Comparison of ENCODE assay signal across 12 cellular contexts in the genomic region with DNA sequence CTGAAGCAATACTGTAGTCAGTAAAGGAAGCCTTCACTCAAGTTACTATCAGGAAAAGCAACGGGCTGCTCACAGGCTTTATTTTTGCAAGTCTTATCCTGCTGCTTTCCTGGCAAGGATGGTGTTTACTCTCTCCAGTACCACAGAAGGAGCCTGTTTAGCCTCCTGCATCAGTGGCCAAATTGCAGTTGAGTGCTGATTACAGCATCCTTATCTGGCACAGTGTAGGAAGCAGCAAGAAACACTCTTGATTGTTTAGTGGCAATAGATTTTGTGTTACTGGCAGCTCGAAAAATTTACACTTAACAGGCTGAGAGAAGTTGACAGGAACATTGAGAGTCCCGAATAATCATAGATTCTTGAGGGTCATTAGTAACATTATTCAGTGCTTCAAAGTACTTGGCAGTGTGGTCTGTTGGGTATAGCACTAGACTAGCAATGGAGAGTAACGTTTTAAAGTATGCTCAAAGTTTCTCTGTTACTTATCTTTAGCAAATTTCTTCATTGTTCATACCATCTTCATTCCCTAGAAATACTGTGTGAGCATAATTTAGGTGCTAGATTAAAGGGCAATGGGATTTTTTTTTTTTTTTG. TPM values are rescaled to one million over a fixed set of nuclear protein-coding genes. Genes with fewer than 3 reads are reported as not detected.
DNase-seq lines count a peak whose midpoint lies in the region; ATAC-seq and TF ChIP-seq lines count a peak whose summit lies in the region.
"Had no signal": no experiment of that assay in that cellular context is flagged by ENCODE, and none has a peak within 500 bp of the region (broad histone marks: within the 10 kb centered on the region; RNA-seq: fewer than 3 reads in every experiment).

No MANE protein-coding gene starts in this region.

- H3K4me1 Mint-ChIP-seq in stimulated activated memory B cell treated with anti-CD40 and anti-IgM and Interleukin-4, amounts not matched to agents 10 μg/mL and 1 μg/mL and 100 μg/mL, for 72 hours: peaks cover 7% of the 10 kb centered on the region

- no peaks in the 10 kb centered on the region for H3K4me1 ChIP-seq in GM23248 (ENCODE audit: insufficient read depth)
- H3K4me1 ChIP-seq: colonic mucosa had no signal

- no peaks in the 10 kb centered on the region for H3K27me3 Mint-ChIP-seq in stimulated activated memory B cell treated with anti-CD40 and anti-IgM and Interleukin-4, amounts not matched to agents 10 μg/mL and 1 μg/mL and 100 μg/mL, for 72 hours
- H3K27me3 Mint-ChIP-seq: CD4-positive, CD25-positive, alpha-beta regulatory T cell had no signal

- H3K27ac Mint-ChIP-seq in stimulated activated memory B cell treated with anti-CD40 and anti-IgM and Interleukin-4, amounts not matched to agents 10 μg/mL and 1 μg/mL and 100 μg/mL, for 72 hours: no peak overlapping the region
- H3K27ac Mint-ChIP-seq: CD4-positive, CD25-positive, alpha-beta regulatory T cell had no signal

- H4K20me1 ChIP-seq in GM23248 (ENCODE audit: insufficient read depth): no peaks in the 10 kb centered on the region

- no peak overlapping the region for H3K9ac ChIP-seq in GM23248

- H2AFZ ChIP-seq in GM23248: no peak overlapping the region

- H3K4me3 Mint-ChIP-seq in stimulated activated memory B cell treated with anti-CD40 and anti-IgM and Interleukin-4, amounts not matched to agents 10 μg/mL and 1 μg/mL and 100 μg/mL, for 72 hours: no peak overlapping the region
- H3K4me3 Mint-ChIP-seq: CD4-positive, CD25-positive, alpha-beta regulatory T cell had no signal

- no peaks in the 10 kb centered on the region for H3K36me3 Mint-ChIP-seq in stimulated activated memory B cell treated with anti-CD40 and anti-IgM and Interleukin-4, amounts not matched to agents 10 μg/mL and 1 μg/mL and 100 μg/mL, for 72 hours
- H3K36me3 Mint-ChIP-seq: CD4-positive, CD25-positive, alpha-beta regulatory T cell had no signal

- in situ Hi-C loops in GM23248 (cut with MboI) (no loop called here), GM13977 (cut with MboI; ENCODE audit: low pct_unique_long_range_greater_than_20kb, low sequenced_read_pairs, unreplicated experiment) (no loop called here)

- H3F3A ChIP-seq in GM23248 (ENCODE audit: insufficient read depth): peaks cover 5% of the 10 kb centered on the region; the same call in 1 of the 2 replicates

- no peaks in the 10 kb centered on the region for H3K9me3 ChIP-seq in GM23248 (ENCODE audit: low read depth)
- H3K9me3 ChIP-seq: colonic mucosa had no signal

- ATAC-seq in HG03097 (IDR thresholded peaks at IDR 0.05; ENCODE audit: low FRiP score, unreplicated experiment): no peak
- no peak for ATAC-seq in stimulated activated memory B cell treated with anti-CD40 and anti-IgM and Interleukin-4, amounts not matched to agents 10 μg/mL and 1 μg/mL and 100 μg/mL, for 72 hours

- H3K27ac ChIP-seq in GM23248: no peak overlapping the region
- H3K27ac ChIP-seq: colonic mucosa had no signal

- no peak for TF ChIP-seq CTCF in GM13977 (IDR thresholded peaks at IDR 0.05; ENCODE audit: extremely low read depth, insufficient read depth, missing control alignments)

- no peak overlapping the region for H3K4me2 ChIP-seq in GM23248 (ENCODE audit: unreplicated experiment)

- CTCF ChIA-PET in HEK293T (lab: Yijun Ruan, JAX): no interaction called here

- POLR2A ChIA-PET in HEK293T (lab: Yijun Ruan, JAX): no interaction called here

- H3K4me3 ChIP-seq in GM23248: no peak overlapping the region
- H3K4me3 ChIP-seq: colonic mucosa had no signal

- H3K27me3 ChIP-seq in GM23248 (replicated peaks; ENCODE audit: insufficient read depth): no peaks in the 10 kb centered on the region
- H3K27me3 ChIP-seq: colonic mucosa had no signal

- peaks cover 100% of the 10 kb centered on the region for H3K79me2 ChIP-seq in GM23248 (ENCODE audit: insufficient read depth)

- WGBS in GM23248 (ENCODE audit: low coverage in 1 of 2, low lambda C conversion rate in 2 of 2, missing lambda C conversion rate in 2 of 2), 2 experiments: 19 to 24% methylated on average over 4 of the region's 4 CpGs

- no peaks in the 10 kb centered on the region for H3K9me3 Mint-ChIP-seq in stimulated activated memory B cell treated with anti-CD40 and anti-IgM and Interleukin-4, amounts not matched to agents 10 μg/mL and 1 μg/mL and 100 μg/mL, for 72 hours
- H3K9me3 Mint-ChIP-seq: CD4-positive, CD25-positive, alpha-beta regulatory T cell had no signal

- DNase-seq in GM23248 (peak; percentile 4), NCI-H774 (lab: John Stamatoyannopoulos, UW) (peak; percentile 31), fibroblast of peridontal ligament (ENCODE audit: extremely low read depth) (peak; percentile 71), nucleus accumbens (lab: John Stamatoyannopoulos, UW) (peak in 36 of 56 donors; percentile 3 to 65 (median 23)), HEK293T (ENCODE audit: extremely low spot score) (no peak), GM13977 (ENCODE audit: low spot score) (no peak)
- DNase-seq: CD4-positive, CD25-positive, alpha-beta regulatory T cell; colonic mucosa; SHP77 treated with DMSO at 0.1 percent for 48 hours had no signal

- H3K36me3 ChIP-seq in GM23248 (ENCODE audit: low read depth): no peaks in the 10 kb centered on the region
- H3K36me3 ChIP-seq: colonic mucosa had no signal

- H3K9me2 ChIP-seq in GM23248 (ENCODE audit: insufficient read depth): no peaks in the 10 kb centered on the region

TF ChIP-seq in HEK293T, 16 proteins besides CTCF, POLR2A, EP300 and RAD21:
- TF ChIP-seq ARNT (IDR thresholded peaks at IDR 0.05) (no peak), FOXA1 (IDR thresholded peaks at IDR 0.05) (no peak), FOXM1 (IDR thresholded peaks at IDR 0.05; ENCODE audit: borderline replicate concordance) (no peak), NFRKB (IDR thresholded peaks at IDR 0.05) (no peak), PKNOX1 (IDR thresholded peaks at IDR 0.05) (no peak), LEF1 (IDR thresholded peaks at IDR 0.05; ENCODE audit: borderline replicate concordance) (no peak), HDGF (IDR thresholded peaks at IDR 0.05; ENCODE audit: borderline replicate concordance) (no peak), SP1 (IDR thresholded peaks at IDR 0.05) (no peak), FOXK2 (IDR thresholded peaks at IDR 0.05) (no peak), SUZ12 (IDR thresholded peaks at IDR 0.05) (no peak)
TF ChIP-seq in HEK293T: peak in this region for 0.

RNA-seq across cellular contexts. Expression of gene TULP3, which starts 11.7 kb away (rescaled TPM):
- 29.2 and 47.0 TPM in 2 replicates for total RNA-seq in GM23248 (2014; rRNA removed; shearing (Covaris generic))
- 39.4 and 42.6 TPM in 2 replicates for polyA plus RNA-seq in GM23248 (2016; fragmentation: Nextera tagmentation; extraction: Ambion mirVana)

RNA-seq across cellular contexts. Expression of gene RHNO1, which starts 25.4 kb away (rescaled TPM):
- 27.6 and 35.3 TPM in 2 replicates for total RNA-seq in GM23248 (2014; rRNA removed; shearing (Covaris generic))
- 38.4 and 40.3 TPM in 2 replicates for polyA plus RNA-seq in GM23248 (2016; fragmentation: Nextera tagmentation; extraction: Ambion mirVana)

RNA-seq across cellular contexts. Expression of gene FOXM1, which starts 25.4 kb away (rescaled TPM):
- total RNA-seq in GM23248 (2014; rRNA removed; shearing (Covaris generic)): 12.4 and 23.9 TPM in 2 replicates
- polyA plus RNA-seq in GM23248 (2016; fragmentation: Nextera tagmentation; extraction: Ambion mirVana): 15.4 TPM in 2 replicates

RNA-seq across cellular contexts. Expression of gene TEX52, which starts 45.5 kb away (rescaled TPM):
- not detected in 2 replicates for total RNA-seq in GM23248 (2014; rRNA removed; shearing (Covaris generic))
- polyA plus RNA-seq in GM23248 (2016; fragmentation: Nextera tagmentation; extraction: Ambion mirVana): not detected in 2 replicates
- total RNA-seq: CD4-positive, CD25-positive, alpha-beta regulatory T cell; colonic mucosa; pulmonary artery endothelial cell had no signal
- polyA plus RNA-seq: CD4-positive, CD25-positive, alpha-beta regulatory T cell had no signal

RNA-seq across cellular contexts. Expression of gene TEAD4, which starts 56.8 kb away (rescaled TPM):
- 13.6 and 14.8 TPM in 2 replicates for total RNA-seq in GM23248 (2014; rRNA removed; shearing (Covaris generic))
- 13.2 and 13.8 TPM in 2 replicates for polyA plus RNA-seq in GM23248 (2016; fragmentation: Nextera tagmentation; extraction: Ambion mirVana)
- total RNA-seq: CD4-positive, CD25-positive, alpha-beta regulatory T cell had no signal
- polyA plus RNA-seq: CD4-positive, CD25-positive, alpha-beta regulatory T cell had no signal

Comparison
In these comparisons a context has a peak if more than half of its experiments do, and no peak if none do; other contexts are left out.
1. DNase-seq: peak in GM23248 (single experiment), NCI-H774 (single experiment), fibroblast of peridontal ligament (single experiment) and nucleus accumbens (36 of 56); none in HEK293T (single experiment) and GM13977 (single experiment).